1 cellular context compared by ENCODE assay signal in the genomic region with DNA sequence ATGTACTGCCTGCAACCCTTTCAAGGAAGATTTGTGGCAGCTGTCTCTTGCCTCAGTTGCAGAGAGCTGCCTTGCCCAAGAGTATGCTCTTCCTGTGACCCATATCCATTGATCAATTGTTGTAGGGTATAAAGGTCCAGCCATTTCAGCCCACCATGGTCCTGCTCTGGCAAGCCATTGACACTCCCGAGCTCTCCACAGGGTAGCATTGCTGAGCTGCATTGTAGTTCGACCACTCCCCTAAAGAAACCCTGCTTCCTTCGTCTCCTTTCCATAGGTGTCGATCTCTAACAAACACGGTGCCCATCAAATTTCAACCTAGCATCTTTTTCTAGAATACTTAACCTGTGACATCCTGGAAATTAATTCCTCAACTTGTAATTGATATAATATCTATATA.
TF ChIP-seq lines count a peak whose summit lies in the region.

No MANE protein-coding gene starts in this region.

TF ChIP-seq in K562, 482 proteins besides CTCF, POLR2A, EP300 and RAD21:
- TF ChIP-seq WHSC1 (IDR thresholded peaks at IDR 0.05; ENCODE audit: low read length) = peak; percentile 98
- TF ChIP-seq, protein P1, sequence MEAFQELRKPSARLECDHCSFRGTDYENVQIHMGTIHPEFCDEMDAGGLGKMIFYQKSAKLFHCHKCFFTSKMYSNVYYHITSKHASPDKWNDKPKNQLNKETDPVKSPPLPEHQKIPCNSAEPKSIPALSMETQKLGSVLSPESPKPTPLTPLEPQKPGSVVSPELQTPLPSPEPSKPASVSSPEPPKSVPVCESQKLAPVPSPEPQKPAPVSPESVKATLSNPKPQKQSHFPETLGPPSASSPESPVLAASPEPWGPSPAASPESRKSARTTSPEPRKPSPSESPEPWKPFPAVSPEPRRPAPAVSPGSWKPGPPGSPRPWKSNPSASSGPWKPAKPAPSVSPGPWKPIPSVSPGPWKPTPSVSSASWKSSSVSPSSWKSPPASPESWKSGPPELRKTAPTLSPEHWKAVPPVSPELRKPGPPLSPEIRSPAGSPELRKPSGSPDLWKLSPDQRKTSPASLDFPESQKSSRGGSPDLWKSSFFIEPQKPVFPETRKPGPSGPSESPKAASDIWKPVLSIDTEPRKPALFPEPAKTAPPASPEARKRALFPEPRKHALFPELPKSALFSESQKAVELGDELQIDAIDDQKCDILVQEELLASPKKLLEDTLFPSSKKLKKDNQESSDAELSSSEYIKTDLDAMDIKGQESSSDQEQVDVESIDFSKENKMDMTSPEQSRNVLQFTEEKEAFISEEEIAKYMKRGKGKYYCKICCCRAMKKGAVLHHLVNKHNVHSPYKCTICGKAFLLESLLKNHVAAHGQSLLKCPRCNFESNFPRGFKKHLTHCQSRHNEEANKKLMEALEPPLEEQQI (IDR thresholded peaks at IDR 0.05) = 0 out of 2 replicates have a peak, but pooled peaks have one; percentile 31
- TF ChIP-seq RBM25 (IDR thresholded peaks at IDR 0.05; ENCODE audit: low read depth, low read length, severe bottlenecking) = no peak
TF ChIP-seq in K562: peak in this region for 2.
